In genomic region chr2:46811379-46812310, GRCh38 we compare ENCODE assay signal across 15 cellular contexts.
DNase-seq lines count a peak whose midpoint lies in the region; ATAC-seq and TF ChIP-seq lines count a peak whose summit lies in the region.
"Had no signal": no experiment of that assay in that cellular context is flagged by ENCODE, and none has a peak within 500 bp of the region (broad histone marks: within the 10 kb centered on the region; RNA-seq: fewer than 3 reads in every experiment).

No MANE protein-coding gene starts in this region.

- no peak overlapping the region for H3K27ac Mint-ChIP-seq in Caco-2 (ENCODE audit: unreplicated experiment)
- H3K27ac Mint-ChIP-seq: activated CD8-positive, alpha-beta T cell treated with anti-CD3 and anti-CD28 coated beads, Interleukin-2, amount 10 ng/mL, durations not matched to agents 7 days and 5 days had no signal

- H3K9me3 ChIP-seq in Caco-2 (no peaks in the 10 kb centered on the region), smooth muscle cell (replicated peaks; ENCODE audit: low read depth) (no peaks in the 10 kb centered on the region)
- H3K9me3 ChIP-seq: upper lobe of left lung had no signal

- H3F3A ChIP-seq in smooth muscle cell (ENCODE audit: low read depth): no peaks in the 10 kb centered on the region

- POLR2A ChIA-PET in Caco-2 (lab: Charles Lee): no interaction called here

- H3K4me1 ChIP-seq in Caco-2 (peaks cover 13% of the 10 kb centered on the region), smooth muscle cell (ENCODE audit: low read depth) (peaks cover 4% of the 10 kb centered on the region)

- no peaks in the 10 kb centered on the region for H4K20me1 ChIP-seq in smooth muscle cell (ENCODE audit: low read depth)

- H3K9me3 Mint-ChIP-seq in Caco-2 (ENCODE audit: unreplicated experiment): peaks cover 24% of the 10 kb centered on the region

- H3K27ac ChIP-seq in smooth muscle cell (ENCODE audit: low read depth): no peak overlapping the region
- H3K27ac ChIP-seq: KMS-11 had no signal

- H3K4me2 ChIP-seq in smooth muscle cell: peak overlapping the region; percentile 26
- H3K4me2 ChIP-seq: KMS-11 had no signal

- ATAC-seq in SK-N-SH treated with all-trans-retinoic acid at 6 μM for 48 hours: peak; percentile 2; the same call in 2 of the 3 replicates
- ATAC-seq in HG03342 (IDR thresholded peaks at IDR 0.05; ENCODE audit: unreplicated experiment): no peak
- ATAC-seq: activated CD8-positive, alpha-beta T cell treated with anti-CD3 and anti-CD28 coated beads, Interleukin-2, amount 10 ng/mL, durations not matched to agents 7 days and 5 days; naive thymus-derived CD4-positive, alpha-beta T cell had no signal

- DNase-seq in Caco-2 (no peak), iPS-NIHi7 (ENCODE audit: extremely low spot score) (peak; percentile 3), smooth muscle cell (lab: John Stamatoyannopoulos, UW; ENCODE audit: unreplicated experiment) (no peak), NK-92 (lab: John Stamatoyannopoulos, UW; ENCODE audit: unreplicated experiment) (no peak), anterior cingulate cortex (lab: John Stamatoyannopoulos, UW) (no peak)
- DNase-seq in stimulated activated CD4-positive, alpha-beta T cell treated with anti-CD3 and anti-CD28 coated beads, Interleukin-4, amount 100 ng/mL, for 1 hour: no peak
- DNase-seq: islet precursor cell; naive thymus-derived CD4-positive, alpha-beta T cell; NCI-H2029 treated with DMSO at 0.1 percent for 48 hours; NCI-H774; upper lobe of left lung had no signal

- peaks cover 11% of the 10 kb centered on the region for H3K4me1 Mint-ChIP-seq in Caco-2 (ENCODE audit: low read depth, unreplicated experiment)
- H3K4me1 Mint-ChIP-seq: naive thymus-derived CD4-positive, alpha-beta T cell had no signal

- no TSS peak for BruUV-seq in Caco-2 (replicated peaks; lab: Mats Ljungman, UMichigan)

- 86% methylated on average over 10 of the region's 10 CpGs for WGBS in smooth muscle cell (ENCODE audit: low lambda C conversion rate)

- H3K79me2 ChIP-seq in smooth muscle cell (ENCODE audit: low read depth): no peaks in the 10 kb centered on the region

- H3K27me3 ChIP-seq in Caco-2 (replicated peaks; ENCODE audit: control insufficient read depth, insufficient read depth, low read length) (no peaks in the 10 kb centered on the region), smooth muscle cell (ENCODE audit: low read depth) (peaks cover 11% of the 10 kb centered on the region)
- H3K27me3 ChIP-seq: upper lobe of left lung had no signal

- H3K4me3 Mint-ChIP-seq in Caco-2 (ENCODE audit: unreplicated experiment): peak overlapping the region; percentile 13
- H3K4me3 Mint-ChIP-seq: activated CD8-positive, alpha-beta T cell treated with anti-CD3 and anti-CD28 coated beads, Interleukin-2, amount 10 ng/mL, durations not matched to agents 7 days and 5 days; naive thymus-derived CD4-positive, alpha-beta T cell had no signal

- H3K4me3 ChIP-seq in Caco-2 (ENCODE audit: low read depth, low read length): no peak overlapping the region
- no peak overlapping the region for H3K4me3 ChIP-seq in smooth muscle cell
- H3K4me3 ChIP-seq: upper lobe of left lung had no signal

- TF ChIP-seq CTCF in Caco-2 (IDR thresholded peaks at IDR 0.05; ENCODE audit: insufficient read depth in 1 of 2, low read depth in 1 of 2, low read length in 1 of 2, severe bottlenecking in 1 of 2, unreplicated experiment in 1 of 2) (no peak), smooth muscle cell (IDR thresholded peaks at IDR 0.05; ENCODE audit: borderline replicate concordance, insufficient read depth, poor library complexity, severe bottlenecking) (no peak)

- CTCF ChIA-PET in Caco-2 (lab: Charles Lee): no interaction called here

- intact Hi-C loops in Caco-2 (cut with micrococcal nuclease; ENCODE audit: unreplicated experiment): no loop called here

- no peak overlapping the region for H2AFZ ChIP-seq in smooth muscle cell (ENCODE audit: low read depth)

- no peaks in the 10 kb centered on the region for H3K36me3 Mint-ChIP-seq in Caco-2 (ENCODE audit: insufficient read depth, unreplicated experiment)
- H3K36me3 Mint-ChIP-seq: naive thymus-derived CD4-positive, alpha-beta T cell had no signal

- peaks cover 11% of the 10 kb centered on the region for H3K27me3 Mint-ChIP-seq in Caco-2 (ENCODE audit: insufficient read depth, unreplicated experiment)

- no peak overlapping the region for H3K9ac ChIP-seq in smooth muscle cell (ENCODE audit: low read depth)
- H3K9ac ChIP-seq: KMS-11 had no signal

- H3K36me3 ChIP-seq in Caco-2 (ENCODE audit: control insufficient read depth, insufficient read depth, low read length) (no peaks in the 10 kb centered on the region), smooth muscle cell (ENCODE audit: low read depth) (no peaks in the 10 kb centered on the region)
- H3K36me3 ChIP-seq: upper lobe of left lung had no signal

TF ChIP-seq in SK-N-SH treated with all-trans-retinoic acid at 6 μM for 48 hours, 23 proteins besides CTCF, POLR2A, EP300 and RAD21 (continues in another document):
- TF ChIP-seq ZFP30 (CRISPR knock-in tag; IDR thresholded peaks at IDR 0.05): no peak
- TF ChIP-seq PATZ1 (CRISPR knock-in tag; IDR thresholded peaks at IDR 0.05; ENCODE audit: borderline replicate concordance): no peak
- no peak for TF ChIP-seq ARNTL (CRISPR knock-in tag; IDR thresholded peaks at IDR 0.05; ENCODE audit: borderline replicate concordance, low read depth)
- no peak for TF ChIP-seq ZNF70 (CRISPR knock-in tag; IDR thresholded peaks at IDR 0.05)
- TF ChIP-seq CSDC2 (CRISPR knock-in tag; IDR thresholded peaks at IDR 0.05): no peak
- TF ChIP-seq ISL1 (CRISPR knock-in tag; IDR thresholded peaks at IDR 0.05): no peak
- no peak for TF ChIP-seq TCF4 (CRISPR knock-in tag; IDR thresholded peaks at IDR 0.05; ENCODE audit: borderline replicate concordance)
- no peak for TF ChIP-seq TOX (CRISPR knock-in tag; IDR thresholded peaks at IDR 0.05; ENCODE audit: borderline replicate concordance)
- no peak for TF ChIP-seq ZC3H10 (CRISPR knock-in tag; IDR thresholded peaks at IDR 0.05)
- TF ChIP-seq RARB (CRISPR knock-in tag; IDR thresholded peaks at IDR 0.05): no peak
- no peak for TF ChIP-seq BACH2 (CRISPR knock-in tag; IDR thresholded peaks at IDR 0.05; ENCODE audit: borderline replicate concordance)
- no peak for TF ChIP-seq GLIS3 (CRISPR knock-in tag; IDR thresholded peaks at IDR 0.05)
- no peak for TF ChIP-seq TSHZ2 (CRISPR knock-in tag; IDR thresholded peaks at IDR 0.05)
- TF ChIP-seq ESRRG (CRISPR knock-in tag; IDR thresholded peaks at IDR 0.05): no peak
- TF ChIP-seq, protein P1, sequence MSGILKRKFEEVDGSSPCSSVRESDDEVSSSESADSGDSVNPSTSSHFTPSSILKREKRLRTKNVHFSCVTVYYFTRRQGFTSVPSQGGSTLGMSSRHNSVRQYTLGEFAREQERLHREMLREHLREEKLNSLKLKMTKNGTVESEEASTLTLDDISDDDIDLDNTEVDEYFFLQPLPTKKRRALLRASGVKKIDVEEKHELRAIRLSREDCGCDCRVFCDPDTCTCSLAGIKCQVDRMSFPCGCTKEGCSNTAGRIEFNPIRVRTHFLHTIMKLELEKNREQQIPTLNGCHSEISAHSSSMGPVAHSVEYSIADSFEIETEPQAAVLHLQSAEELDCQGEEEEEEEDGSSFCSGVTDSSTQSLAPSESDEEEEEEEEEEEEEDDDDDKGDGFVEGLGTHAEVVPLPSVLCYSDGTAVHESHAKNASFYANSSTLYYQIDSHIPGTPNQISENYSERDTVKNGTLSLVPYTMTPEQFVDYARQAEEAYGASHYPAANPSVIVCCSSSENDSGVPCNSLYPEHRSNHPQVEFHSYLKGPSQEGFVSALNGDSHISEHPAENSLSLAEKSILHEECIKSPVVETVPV (CRISPR knock-in tag; IDR thresholded peaks at IDR 0.05): no peak
- no peak for TF ChIP-seq ZNF8 (CRISPR knock-in tag; IDR thresholded peaks at IDR 0.05)
